ENCODE assay signal across 2 cellular contexts in genomic region chr12:49257508-49258184, GRCh38. TPM values are rescaled to one million over a fixed set of nuclear protein-coding genes. Genes with fewer than 3 reads are reported as not detected.
"Had no signal": no experiment of that assay in that cellular context is flagged by ENCODE, and none has a peak within 500 bp of the region (broad histone marks: within the 10 kb centered on the region; RNA-seq: fewer than 3 reads in every experiment).

No MANE protein-coding gene starts in this region.

RNA-seq across cellular contexts. Expression of gene PRPH, which starts 37.3 kb away (rescaled TPM):
- total RNA-seq: Right ventricle myocardium superior, SJSA1 had no signal
